24 cellular contexts compared by ENCODE assay signal in genomic region chr17:57384219-57384618, GRCh38.
DNase-seq lines count a peak whose midpoint lies in the region; ATAC-seq, FAIRE-seq and TF ChIP-seq lines count a peak whose summit lies in the region.
"Had no signal": no experiment of that assay in that cellular context is flagged by ENCODE, and none has a peak within 500 bp of the region (broad histone marks: within the 10 kb centered on the region; RNA-seq: fewer than 3 reads in every experiment).

No MANE protein-coding gene starts in this region.

- H3K79me2 ChIP-seq in SK-N-SH (ENCODE audit: insufficient read depth) (peaks cover 3% of the 10 kb centered on the region; the same call in 1 of the 2 replicates), DND-41 (ENCODE audit: insufficient read depth, low read length) (peaks cover 100% of the 10 kb centered on the region), astrocyte (ENCODE audit: insufficient read depth, low read length) (peaks cover 2% of the 10 kb centered on the region)

- H3K4me1 Mint-ChIP-seq in astrocyte (ENCODE audit: low read depth, unreplicated experiment): peaks cover 11% of the 10 kb centered on the region

- H3K36me3 Mint-ChIP-seq in astrocyte (ENCODE audit: low read depth, unreplicated experiment): peaks cover 31% of the 10 kb centered on the region

- DNase-seq in SK-N-SH: no peak
- no peak for DNase-seq in DND-41
- peak; percentile 19 for DNase-seq in OCI-M1 (lab: John Stamatoyannopoulos, UW)
- DNase-seq in astrocyte (ENCODE audit: low read depth): no peak
- DNase-seq in activated naive CD4-positive, alpha-beta T cell treated with anti-CD3 and anti-CD28 coated beads, Interleukin-2, amount 50 U/mL, for 16 hours: no peak
- no peak for DNase-seq in hepatic stellate cell (ENCODE audit: low spot score)
- DNase-seq in NCI-H2171 (lab: John Stamatoyannopoulos, UW): no peak
- DNase-seq: AML-193; Caco-2; Calu3; CD4-positive, alpha-beta T cell; CD8-positive, alpha-beta T cell; DMS79 treated with DMSO at 0.1 percent for 48 hours; EL; GDM1 had no signal

- H3K9me3 ChIP-seq in SK-N-SH: no peaks in the 10 kb centered on the region
- no peaks in the 10 kb centered on the region for H3K9me3 ChIP-seq in DND-41 (ENCODE audit: insufficient read depth, low read length, severe bottlenecking)
- peaks cover 3% of the 10 kb centered on the region for H3K9me3 ChIP-seq in astrocyte (ENCODE audit: insufficient read depth, low read depth, low read length)

- H3K4me2 ChIP-seq in SK-N-SH (no peak overlapping the region), DND-41 (ENCODE audit: insufficient read depth, low read length) (no peak overlapping the region), astrocyte (ENCODE audit: low read length) (no peak overlapping the region)
- H3K4me2 ChIP-seq: A549; BLaER1 treated with 17β-estradiol and CSF1 and Interleukin-3, amounts not matched to agents 10 nM and 100 nM had no signal

- peaks cover 18% of the 10 kb centered on the region for H3K9me3 Mint-ChIP-seq in astrocyte (ENCODE audit: unreplicated experiment)

- no peak for TF ChIP-seq EP300 in SK-N-SH (IDR thresholded peaks at IDR 0.05; ENCODE audit: borderline replicate concordance in 1 of 2, low read depth in 1 of 2, low read length in 1 of 2)

- CTCF ChIA-PET in SK-N-SH (lab: Yijun Ruan, JAX): interaction anchor here (1.5 kb wide), 2 partner anchors 27 to 399 kb away, joined by 4 to 5 read pairs; no protein-coding TSS in a partner anchor

- no peak overlapping the region for H3K4me3 Mint-ChIP-seq in astrocyte (ENCODE audit: unreplicated experiment)
- H3K4me3 Mint-ChIP-seq: B cell; CD4-positive, alpha-beta T cell; CD8-positive, alpha-beta T cell had no signal

- POLR2A ChIA-PET in SK-N-SH (lab: Yijun Ruan, JAX): no interaction called here

- no peaks in the 10 kb centered on the region for H3K27me3 Mint-ChIP-seq in astrocyte (ENCODE audit: low read depth, unreplicated experiment)
- H3K27me3 Mint-ChIP-seq: B cell; CD4-positive, alpha-beta T cell had no signal

- H3K27me3 ChIP-seq in SK-N-SH (ENCODE audit: insufficient read depth): no peaks in the 10 kb centered on the region
- no peaks in the 10 kb centered on the region for H3K27me3 ChIP-seq in DND-41 (ENCODE audit: insufficient read depth, low read length, poor library complexity)
- H3K27me3 ChIP-seq in astrocyte (ENCODE audit: insufficient read depth, low read length): no peaks in the 10 kb centered on the region
- H3K27me3 ChIP-seq: BLaER1 treated with 17β-estradiol and CSF1 and Interleukin-3, amounts not matched to agents 10 nM and 100 nM had no signal

- H3K9me2 ChIP-seq in SK-N-SH: no peaks in the 10 kb centered on the region

- H3K27ac Mint-ChIP-seq in astrocyte (ENCODE audit: unreplicated experiment): peak overlapping the region; percentile 9
- H3K27ac Mint-ChIP-seq: B cell; CD4-positive, alpha-beta T cell; CD8-positive, alpha-beta T cell had no signal

- H3K4me3 ChIP-seq in SK-N-SH (ENCODE audit: low read depth in 2 of 2, low read length in 1 of 2) (no peak overlapping the region), DND-41 (ENCODE audit: low read depth in 1 of 2, low read length in 2 of 2) (no peak overlapping the region), astrocyte (ENCODE audit: insufficient read depth, low read depth, low read length) (no peak overlapping the region)
- H3K4me3 ChIP-seq: A549; BLaER1 treated with 17β-estradiol and CSF1 and Interleukin-3, amounts not matched to agents 10 nM and 100 nM had no signal

- H3K36me3 ChIP-seq in SK-N-SH (replicated peaks in 1 of 2; ENCODE audit: control insufficient read depth in 1 of 2, insufficient read depth in 2 of 2, low read length in 1 of 2) (no peaks in the 10 kb centered on the region), DND-41 (ENCODE audit: insufficient read depth, low read length) (peaks cover 91% of the 10 kb centered on the region), astrocyte (ENCODE audit: insufficient read depth, low read length) (no peaks in the 10 kb centered on the region)

- H3K9ac ChIP-seq in SK-N-SH: no peak overlapping the region
- no peak overlapping the region for H3K9ac ChIP-seq in DND-41 (ENCODE audit: low read depth, low read length)
- H3K9ac ChIP-seq in astrocyte (ENCODE audit: low read length): no peak overlapping the region
- H3K9ac ChIP-seq: BLaER1 treated with 17β-estradiol and CSF1 and Interleukin-3, amounts not matched to agents 10 nM and 100 nM had no signal

- no peak for FAIRE-seq in astrocyte (lab: Jason Lieb, UNC)
- FAIRE-seq: A549, D721Med, GM12891, GM19239 had no signal

- TF ChIP-seq RAD21 in SK-N-SH (IDR thresholded peaks at IDR 0.05; ENCODE audit: low read length): no peak

- H3K4me1 ChIP-seq in SK-N-SH (ENCODE audit: control insufficient read depth in 1 of 2, insufficient read depth in 2 of 2, low read depth in 1 of 2, low read length in 1 of 2): peaks cover 7 to 31% of the 10 kb centered on the region in 2 experiments
- H3K4me1 ChIP-seq in DND-41 (ENCODE audit: insufficient read depth, low read length): peaks cover 7% of the 10 kb centered on the region; the same call in 1 of the 2 replicates
- no peaks in the 10 kb centered on the region for H3K4me1 ChIP-seq in astrocyte (ENCODE audit: insufficient read depth, low read length)
- H3K4me1 ChIP-seq: Caco-2 had no signal

- H3F3A ChIP-seq in SK-N-SH (replicated peaks; ENCODE audit: insufficient read depth): no peaks in the 10 kb centered on the region

- H3K27ac ChIP-seq in SK-N-SH (ENCODE audit: low read depth in 2 of 2, low read length in 1 of 2): no peak overlapping the region
- H3K27ac ChIP-seq in DND-41 (ENCODE audit: low read length): peak overlapping the region; percentile 51
- H3K27ac ChIP-seq in astrocyte (ENCODE audit: low read depth, low read length): no peak overlapping the region
- H3K27ac ChIP-seq: 22Rv1; A549; BLaER1 treated with 17β-estradiol and CSF1 and Interleukin-3, amounts not matched to agents 10 nM and 100 nM; C4-2B had no signal

- H4K20me1 ChIP-seq in SK-N-SH (ENCODE audit: insufficient read depth): no peaks in the 10 kb centered on the region
- peaks cover 40% of the 10 kb centered on the region for H4K20me1 ChIP-seq in DND-41 (ENCODE audit: insufficient read depth, low read length)
- peaks cover 33% of the 10 kb centered on the region for H4K20me1 ChIP-seq in astrocyte (ENCODE audit: insufficient read depth, low read length)

- 85% methylated on average over 1 of the region's 1 CpG for WGBS in SK-N-SH (ENCODE audit: low lambda C conversion rate)

- ATAC-seq in SK-N-SH treated with all-trans-retinoic acid at 6 μM for 48 hours (no peak), DND-41 (ENCODE audit: insufficient read depth, low read depth) (0 out of 3 replicates have a peak, but pooled peaks have one; percentile 5)
- ATAC-seq: A549; CD8-positive, alpha-beta T cell had no signal

- no peak overlapping the region for H2AFZ ChIP-seq in SK-N-SH (ENCODE audit: low read depth)
- no peak overlapping the region for H2AFZ ChIP-seq in DND-41 (ENCODE audit: low read depth, low read length)
- H2AFZ ChIP-seq in astrocyte (ENCODE audit: low read depth, low read length): no peak overlapping the region

- TF ChIP-seq CTCF in SK-N-SH (IDR thresholded peaks at IDR 0.05) (no peak), DND-41 (IDR thresholded peaks at IDR 0.05; ENCODE audit: borderline replicate concordance, extremely low read depth, low read length, poor library complexity, severe bottlenecking) (no peak), astrocyte (IDR thresholded peaks at IDR 0.05; ENCODE audit: insufficient read depth, low read depth, low read length) (no peak)

TF ChIP-seq in SK-N-SH treated with all-trans-retinoic acid at 6 μM for 48 hours, 23 proteins besides CTCF, POLR2A, EP300 and RAD21:
- 0 out of 2 replicates have a peak, but pooled peaks have one; percentile 72 for TF ChIP-seq ZNF565 (CRISPR knock-in tag; conservative IDR thresholded peaks at IDR 0.05; ENCODE audit: low read depth)
- TF ChIP-seq GLIS3 (CRISPR knock-in tag; IDR thresholded peaks at IDR 0.05): no peak

TF ChIP-seq in SK-N-SH, 30 proteins besides CTCF, POLR2A, EP300 and RAD21:
- no peak for TF ChIP-seq POLR2AphosphoS5 (IDR thresholded peaks at IDR 0.05; ENCODE audit: low read depth, low read length)
TF ChIP-seq in SK-N-SH: peak in this region for 0.
